Comparison of ENCODE assay signal across 21 cellular contexts in genomic region chr4:170022211-170022610, GRCh38.
DNase-seq lines count a peak whose midpoint lies in the region; TF ChIP-seq lines count a peak whose summit lies in the region.
"Had no signal": no experiment of that assay in that cellular context is flagged by ENCODE, and none has a peak within 500 bp of the region (broad histone marks: within the 10 kb centered on the region; RNA-seq: fewer than 3 reads in every experiment).

No MANE protein-coding gene starts in this region.

- H3K9me3 ChIP-seq in tibial artery: no peaks in the 10 kb centered on the region
- H3K9me3 ChIP-seq: A549 had no signal

- H3K4me3 ChIP-seq in tibial artery: no peak overlapping the region
- H3K4me3 ChIP-seq: A549, SK-N-MC had no signal

- no peaks in the 10 kb centered on the region for H3K36me3 ChIP-seq in tibial artery

- no peak for TF ChIP-seq CTCF in tibial artery (IDR thresholded peaks at IDR 0.05)

- H3K27ac ChIP-seq in angular gyrus (ENCODE audit: low read depth, low read length) (peak overlapping the region; percentile 80), tibial artery (no peak overlapping the region)
- H3K27ac ChIP-seq: A549, KMS-11, SK-N-MC had no signal

- DNase-seq in globus pallidus (ENCODE audit: low spot score): peak; percentile 89
- DNase-seq in pons (ENCODE audit: low spot score): peak; percentile 84
- no peak for DNase-seq in GM03348 (ENCODE audit: low spot score)
- no peak for DNase-seq in RPMI8226
- no peak for DNase-seq in tibial artery
- DNase-seq in activated CD4-positive, alpha-beta T cell treated with anti-CD3 and anti-CD28 coated beads for 1 hour: no peak
- DNase-seq: AML-193; CD8-positive, alpha-beta T cell; DMS 273 treated with DMSO at 0.1 percent for 48 hours; DMS79 treated with DMSO at 0.1 percent for 48 hours; GF-D8; MM.1S; NCI-H1694; NCI-H2029 treated with DMSO at 0.1 percent for 48 hours; NCI-H446 treated with DMSO at 0.1 percent for 48 hours; NCI-H526; SHP77 treated with DMSO at 0.1 percent for 48 hours had no signal

- H3K4me1 ChIP-seq in tibial artery: peaks cover 0 to 5% (median 2%) of the 10 kb centered on the region in 4 donors
- H3K4me1 ChIP-seq: A549 had no signal

- intact Hi-C loops in tibial artery (cut with DNase I; ENCODE audit: low total_unique reads): loop anchor here (10.0 kb wide), 1 partner anchor 57 kb away; no protein-coding TSS in a partner anchor

- H3K27me3 ChIP-seq in tibial artery: no peaks in the 10 kb centered on the region

Comparison
In these comparisons a context has a peak if more than half of its experiments do, and no peak if none do; other contexts are left out.
1. DNase-seq: peak in globus pallidus (single experiment) and pons (single experiment); none in GM03348 (single experiment), RPMI8226 (single experiment), tibial artery (0 of 2) and activated CD4-positive, alpha-beta T cell treated with anti-CD3 and anti-CD28 coated beads for 1 hour (single experiment).